Comparison of ENCODE assay signal across 1 cellular context in genomic region chr13:114131581-114132418, GRCh38.
TF ChIP-seq lines count a peak whose summit lies in the region.

No MANE protein-coding gene starts in this region.

TF ChIP-seq in WTC11, 78 proteins besides CTCF, POLR2A, EP300 and RAD21 (continued from another document):
- TF ChIP-seq HMGXB4 (CRISPR knock-in tag; IDR thresholded peaks at IDR 0.05) (peak; percentile 65; the same call in 1 of the 2 replicates), ETV6 (CRISPR knock-in tag; IDR thresholded peaks at IDR 0.05) (peak; percentile 65; the same call in 1 of the 2 replicates), CREB1 (CRISPR knock-in tag; IDR thresholded peaks at IDR 0.05) (no peak), ESRRA (CRISPR knock-in tag; IDR thresholded peaks at IDR 0.05; ENCODE audit: borderline replicate concordance) (no peak; the same call in 1 of the 2 replicates), TCF7 (CRISPR knock-in tag; IDR thresholded peaks at IDR 0.05; ENCODE audit: low read depth) (0 out of 2 replicates have a peak, but pooled peaks have one; percentile 30)
